8 cellular contexts compared by ENCODE assay signal in the genomic region with DNA sequence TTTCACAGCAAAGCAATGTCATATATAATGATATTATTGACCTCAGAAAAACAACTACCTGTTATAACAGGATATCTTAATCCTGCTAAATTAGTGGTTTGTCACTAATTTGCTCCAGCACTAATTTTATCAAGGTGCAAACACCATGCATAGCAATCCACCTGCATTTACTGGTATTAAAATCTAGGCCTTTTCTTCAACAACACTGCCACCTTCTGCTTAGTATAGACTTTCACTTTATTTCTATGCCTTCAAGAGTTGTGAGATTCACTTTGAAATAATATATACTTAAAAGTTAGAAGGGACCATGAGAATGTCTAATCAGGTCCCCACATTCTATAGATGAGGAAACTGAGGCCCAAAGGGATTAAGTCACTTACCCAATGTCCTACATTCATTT.
DNase-seq lines count a peak whose midpoint lies in the region; ATAC-seq, FAIRE-seq and TF ChIP-seq lines count a peak whose summit lies in the region.

No MANE protein-coding gene starts in this region.

- no peak overlapping the region for H3K4me2 ChIP-seq in PC-9

- H2AFZ ChIP-seq in PC-9: no peak overlapping the region

- no peaks in the 10 kb centered on the region for H3K9me2 ChIP-seq in PC-9 (ENCODE audit: insufficient read depth)

- ATAC-seq in GM21619 (IDR thresholded peaks at IDR 0.05; ENCODE audit: unreplicated experiment): peak; percentile 56

- peak; percentile 96 for FAIRE-seq in islet of Langerhans (lab: Jason Lieb, UNC)

- no peaks in the 10 kb centered on the region for H4K20me1 ChIP-seq in PC-9 (ENCODE audit: insufficient read depth)

- no peak overlapping the region for H3K4me3 ChIP-seq in PC-9
- H3K4me3 ChIP-seq in H7 (ENCODE audit: insufficient read depth, low read depth, low read length): no peak overlapping the region

- H3K27me3 ChIP-seq in PC-9 (ENCODE audit: insufficient read depth, low read depth): no peaks in the 10 kb centered on the region
- H3K27me3 ChIP-seq in H7 (ENCODE audit: control insufficient read depth, insufficient read depth, low read length): no peaks in the 10 kb centered on the region

- no peaks in the 10 kb centered on the region for H3K36me3 ChIP-seq in PC-9 (ENCODE audit: low read depth)
- no peaks in the 10 kb centered on the region for H3K36me3 ChIP-seq in H7 (replicated peaks; ENCODE audit: control insufficient read depth, insufficient read depth, low read length)

- no peaks in the 10 kb centered on the region for H3K79me2 ChIP-seq in PC-9 (ENCODE audit: low read depth)

- H3F3A ChIP-seq in PC-9 (ENCODE audit: insufficient read depth, low read depth): no peaks in the 10 kb centered on the region

- H3K27ac ChIP-seq in C4-2B (no peak overlapping the region), PC-9 (no peak overlapping the region)

- intact Hi-C loops in PC-9 (cut with micrococcal nuclease; ENCODE audit: unreplicated experiment): loop anchor here (2.0 kb wide), 1 partner anchor 633 kb away; no protein-coding TSS in a partner anchor

- TF ChIP-seq CTCF in C4-2B (conservative IDR thresholded peaks at IDR 0.05) (peak; percentile 59), PC-9 (conservative IDR thresholded peaks at IDR 0.05) (peak; percentile 54)

- no peak for DNase-seq in PC-9
- no peak for DNase-seq in NCI-H2196 (lab: John Stamatoyannopoulos, UW; ENCODE audit: unreplicated experiment)
- DNase-seq in HUDEP-2 (lab: John Stamatoyannopoulos, UW; ENCODE audit: unreplicated experiment in 76 of 76): no peak
- DNase-seq in NCI-H1930 (lab: John Stamatoyannopoulos, UW): no peak
- no peak for DNase-seq in H7

- H3K9me3 ChIP-seq in PC-9 (ENCODE audit: insufficient read depth, low read depth): no peaks in the 10 kb centered on the region

- POLR2A ChIA-PET in PC-9 (lab: Charles Lee; ENCODE audit: unreplicated experiment): no interaction called here

- no TSS peak for BruUV-seq in PC-9 (replicated peaks; lab: Mats Ljungman, UMichigan)

- no peaks in the 10 kb centered on the region for H3K4me1 ChIP-seq in PC-9 (replicated peaks; ENCODE audit: insufficient read depth)

- CTCF ChIA-PET in PC-9 (lab: Charles Lee): no interaction called here
